1 cellular context compared by ENCODE assay signal in the genomic region with DNA sequence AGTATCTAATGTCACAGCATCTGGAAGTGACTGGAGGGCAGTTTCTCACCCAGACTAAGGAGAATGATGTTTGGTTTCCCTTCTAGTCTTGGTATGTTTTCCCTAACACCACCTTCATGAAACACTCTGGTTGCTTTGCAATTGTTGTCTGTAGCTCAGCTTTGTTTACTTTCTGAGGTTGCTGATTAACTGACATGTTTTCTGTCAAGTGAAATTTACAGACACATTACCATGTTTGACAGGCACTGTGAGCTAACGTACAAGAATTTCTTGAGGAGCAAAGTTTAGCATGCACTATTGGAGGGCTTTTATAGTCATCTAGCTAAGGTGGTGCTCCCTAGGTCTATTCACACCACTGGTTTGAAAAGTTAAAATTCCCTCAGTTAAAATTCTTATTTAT.
TF ChIP-seq lines count a peak whose summit lies in the region.

No MANE protein-coding gene starts in this region.

TF ChIP-seq in HepG2, 621 proteins besides CTCF, POLR2A, EP300 and RAD21 (continued from another document and continues in another):
- no peak for TF ChIP-seq PHF5A (CRISPR knock-in tag; IDR thresholded peaks at IDR 0.05; ENCODE audit: low read depth, unreplicated experiment)
- TF ChIP-seq, protein P1, sequence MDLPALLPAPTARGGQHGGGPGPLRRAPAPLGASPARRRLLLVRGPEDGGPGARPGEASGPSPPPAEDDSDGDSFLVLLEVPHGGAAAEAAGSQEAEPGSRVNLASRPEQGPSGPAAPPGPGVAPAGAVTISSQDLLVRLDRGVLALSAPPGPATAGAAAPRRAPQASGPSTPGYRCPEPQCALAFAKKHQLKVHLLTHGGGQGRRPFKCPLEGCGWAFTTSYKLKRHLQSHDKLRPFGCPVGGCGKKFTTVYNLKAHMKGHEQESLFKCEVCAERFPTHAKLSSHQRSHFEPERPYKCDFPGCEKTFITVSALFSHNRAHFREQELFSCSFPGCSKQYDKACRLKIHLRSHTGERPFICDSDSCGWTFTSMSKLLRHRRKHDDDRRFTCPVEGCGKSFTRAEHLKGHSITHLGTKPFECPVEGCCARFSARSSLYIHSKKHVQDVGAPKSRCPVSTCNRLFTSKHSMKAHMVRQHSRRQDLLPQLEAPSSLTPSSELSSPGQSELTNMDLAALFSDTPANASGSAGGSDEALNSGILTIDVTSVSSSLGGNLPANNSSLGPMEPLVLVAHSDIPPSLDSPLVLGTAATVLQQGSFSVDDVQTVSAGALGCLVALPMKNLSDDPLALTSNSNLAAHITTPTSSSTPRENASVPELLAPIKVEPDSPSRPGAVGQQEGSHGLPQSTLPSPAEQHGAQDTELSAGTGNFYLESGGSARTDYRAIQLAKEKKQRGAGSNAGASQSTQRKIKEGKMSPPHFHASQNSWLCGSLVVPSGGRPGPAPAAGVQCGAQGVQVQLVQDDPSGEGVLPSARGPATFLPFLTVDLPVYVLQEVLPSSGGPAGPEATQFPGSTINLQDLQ (CRISPR knock-in tag; IDR thresholded peaks at IDR 0.05), result no peak
- TF ChIP-seq SYNCRIP (IDR thresholded peaks at IDR 0.05; ENCODE audit: insufficient read depth, low read depth, low read length), result no peak
- no peak for TF ChIP-seq ZNF83 (CRISPR knock-in tag; IDR thresholded peaks at IDR 0.05; ENCODE audit: borderline replicate concordance)
- no peak for TF ChIP-seq JUNB (CRISPR knock-in tag; IDR thresholded peaks at IDR 0.05; ENCODE audit: borderline replicate concordance)
- no peak for TF ChIP-seq ZNF124 (CRISPR knock-in tag; IDR thresholded peaks at IDR 0.05)
- TF ChIP-seq, protein P2, sequence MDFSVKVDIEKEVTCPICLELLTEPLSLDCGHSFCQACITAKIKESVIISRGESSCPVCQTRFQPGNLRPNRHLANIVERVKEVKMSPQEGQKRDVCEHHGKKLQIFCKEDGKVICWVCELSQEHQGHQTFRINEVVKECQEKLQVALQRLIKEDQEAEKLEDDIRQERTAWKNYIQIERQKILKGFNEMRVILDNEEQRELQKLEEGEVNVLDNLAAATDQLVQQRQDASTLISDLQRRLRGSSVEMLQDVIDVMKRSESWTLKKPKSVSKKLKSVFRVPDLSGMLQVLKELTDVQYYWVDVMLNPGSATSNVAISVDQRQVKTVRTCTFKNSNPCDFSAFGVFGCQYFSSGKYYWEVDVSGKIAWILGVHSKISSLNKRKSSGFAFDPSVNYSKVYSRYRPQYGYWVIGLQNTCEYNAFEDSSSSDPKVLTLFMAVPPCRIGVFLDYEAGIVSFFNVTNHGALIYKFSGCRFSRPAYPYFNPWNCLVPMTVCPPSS (IDR thresholded peaks at IDR 0.05), result no peak
- TF ChIP-seq, protein P3, sequence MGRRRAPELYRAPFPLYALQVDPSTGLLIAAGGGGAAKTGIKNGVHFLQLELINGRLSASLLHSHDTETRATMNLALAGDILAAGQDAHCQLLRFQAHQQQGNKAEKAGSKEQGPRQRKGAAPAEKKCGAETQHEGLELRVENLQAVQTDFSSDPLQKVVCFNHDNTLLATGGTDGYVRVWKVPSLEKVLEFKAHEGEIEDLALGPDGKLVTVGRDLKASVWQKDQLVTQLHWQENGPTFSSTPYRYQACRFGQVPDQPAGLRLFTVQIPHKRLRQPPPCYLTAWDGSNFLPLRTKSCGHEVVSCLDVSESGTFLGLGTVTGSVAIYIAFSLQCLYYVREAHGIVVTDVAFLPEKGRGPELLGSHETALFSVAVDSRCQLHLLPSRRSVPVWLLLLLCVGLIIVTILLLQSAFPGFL (CRISPR knock-in tag; IDR thresholded peaks at IDR 0.05), result no peak
- peak; percentile 70; the same call in 1 of the 2 replicates for TF ChIP-seq ERF (CRISPR knock-in tag; IDR thresholded peaks at IDR 0.05)
- TF ChIP-seq, protein P4, sequence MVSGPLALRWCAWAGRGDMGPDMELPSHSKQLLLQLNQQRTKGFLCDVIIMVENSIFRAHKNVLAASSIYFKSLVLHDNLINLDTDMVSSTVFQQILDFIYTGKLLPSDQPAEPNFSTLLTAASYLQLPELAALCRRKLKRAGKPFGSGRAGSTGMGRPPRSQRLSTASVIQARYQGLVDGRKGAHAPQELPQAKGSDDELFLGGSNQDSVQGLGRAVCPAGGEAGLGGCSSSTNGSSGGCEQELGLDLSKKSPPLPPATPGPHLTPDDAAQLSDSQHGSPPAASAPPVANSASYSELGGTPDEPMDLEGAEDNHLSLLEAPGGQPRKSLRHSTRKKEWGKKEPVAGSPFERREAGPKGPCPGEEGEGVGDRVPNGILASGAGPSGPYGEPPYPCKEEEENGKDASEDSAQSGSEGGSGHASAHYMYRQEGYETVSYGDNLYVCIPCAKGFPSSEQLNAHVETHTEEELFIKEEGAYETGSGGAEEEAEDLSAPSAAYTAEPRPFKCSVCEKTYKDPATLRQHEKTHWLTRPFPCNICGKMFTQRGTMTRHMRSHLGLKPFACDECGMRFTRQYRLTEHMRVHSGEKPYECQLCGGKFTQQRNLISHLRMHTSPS (CRISPR knock-in tag; IDR thresholded peaks at IDR 0.05; ENCODE audit: low read depth), result no peak
- TF ChIP-seq ZNF3 (CRISPR knock-in tag; IDR thresholded peaks at IDR 0.05), result no peak
- TF ChIP-seq ZNF557 (CRISPR knock-in tag; IDR thresholded peaks at IDR 0.05), result 0 out of 2 replicates have a peak, but pooled peaks have one; percentile 45
- no peak for TF ChIP-seq IKZF4 (CRISPR knock-in tag; IDR thresholded peaks at IDR 0.05; ENCODE audit: borderline replicate concordance, low read depth, not compliant biosample characterization)
- no peak for TF ChIP-seq SNRNP70 (IDR thresholded peaks at IDR 0.05; ENCODE audit: low read depth, low read length)
- TF ChIP-seq SP140L (CRISPR knock-in tag; IDR thresholded peaks at IDR 0.05; ENCODE audit: borderline replicate concordance), result no peak
- no peak for TF ChIP-seq ZFP62 (CRISPR knock-in tag; IDR thresholded peaks at IDR 0.05)
- TF ChIP-seq ATF1 (CRISPR knock-in tag; IDR thresholded peaks at IDR 0.05), result no peak
- TF ChIP-seq ZNF558 (CRISPR knock-in tag; IDR thresholded peaks at IDR 0.05; ENCODE audit: borderline replicate concordance), result no peak
- no peak for TF ChIP-seq ZNF44 (CRISPR knock-in tag; IDR thresholded peaks at IDR 0.05)
- TF ChIP-seq ZBTB7A (CRISPR knock-in tag; IDR thresholded peaks at IDR 0.05), result no peak
- TF ChIP-seq ZNF343 (CRISPR knock-in tag; IDR thresholded peaks at IDR 0.05), result no peak
- peak; percentile 38; the same call in 1 of the 2 replicates for TF ChIP-seq ZNF205 (CRISPR knock-in tag; IDR thresholded peaks at IDR 0.05)
- TF ChIP-seq ZNF138 (CRISPR knock-in tag; IDR thresholded peaks at IDR 0.05; ENCODE audit: low read depth), result no peak
- TF ChIP-seq CREB1 (IDR thresholded peaks at IDR 0.05), result no peak
- 0 out of 2 replicates have a peak, but pooled peaks have one; percentile 16 for TF ChIP-seq CREB1 (CRISPR knock-in tag; IDR thresholded peaks at IDR 0.05)
- TF ChIP-seq, protein P5, sequence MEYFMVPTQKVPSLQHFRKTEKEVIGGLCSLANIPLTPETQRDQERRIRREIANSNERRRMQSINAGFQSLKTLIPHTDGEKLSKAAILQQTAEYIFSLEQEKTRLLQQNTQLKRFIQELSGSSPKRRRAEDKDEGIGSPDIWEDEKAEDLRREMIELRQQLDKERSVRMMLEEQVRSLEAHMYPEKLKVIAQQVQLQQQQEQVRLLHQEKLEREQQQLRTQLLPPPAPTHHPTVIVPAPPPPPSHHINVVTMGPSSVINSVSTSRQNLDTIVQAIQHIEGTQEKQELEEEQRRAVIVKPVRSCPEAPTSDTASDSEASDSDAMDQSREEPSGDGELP (IDR thresholded peaks at IDR 0.05; ENCODE audit: borderline replicate concordance, low read depth), result peak; percentile 50; the same call in 1 of the 2 replicates
- no peak for TF ChIP-seq MAFF (IDR thresholded peaks at IDR 0.05; ENCODE audit: low read depth, low read length)
- TF ChIP-seq POGZ (CRISPR knock-in tag; IDR thresholded peaks at IDR 0.05), result peak; percentile 80
- TF ChIP-seq STAT5B (CRISPR knock-in tag; IDR thresholded peaks at IDR 0.05), result no peak
- TF ChIP-seq ZSCAN12 (CRISPR knock-in tag; IDR thresholded peaks at IDR 0.05), result no peak
- no peak for TF ChIP-seq ZNF121 (CRISPR knock-in tag; IDR thresholded peaks at IDR 0.05)
- no peak for TF ChIP-seq BORCS8-MEF2B (CRISPR knock-in tag; IDR thresholded peaks at IDR 0.05)
- TF ChIP-seq, protein P6, sequence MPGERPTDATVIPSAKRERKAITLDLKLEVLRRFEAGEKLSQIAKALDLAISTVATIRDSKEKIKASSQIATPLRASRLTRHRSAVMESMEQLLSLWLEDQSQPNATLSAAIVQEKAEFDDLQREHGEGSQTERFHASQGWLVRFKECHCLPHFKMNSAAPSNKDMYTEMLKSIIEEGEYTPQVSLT (CRISPR knock-in tag; IDR thresholded peaks at IDR 0.05; ENCODE audit: borderline replicate concordance, low read depth), result no peak
- no peak for TF ChIP-seq ZNF773 (CRISPR knock-in tag; IDR thresholded peaks at IDR 0.05; ENCODE audit: borderline replicate concordance)
- no peak for TF ChIP-seq CAMTA2 (CRISPR knock-in tag; IDR thresholded peaks at IDR 0.05; ENCODE audit: borderline replicate concordance)
- peak; percentile 72 for TF ChIP-seq RARA (CRISPR knock-in tag; IDR thresholded peaks at IDR 0.05)
- TF ChIP-seq TCF7L2 (IDR thresholded peaks at IDR 0.05; ENCODE audit: low read depth, low read length), result no peak
- TF ChIP-seq, protein P7, sequence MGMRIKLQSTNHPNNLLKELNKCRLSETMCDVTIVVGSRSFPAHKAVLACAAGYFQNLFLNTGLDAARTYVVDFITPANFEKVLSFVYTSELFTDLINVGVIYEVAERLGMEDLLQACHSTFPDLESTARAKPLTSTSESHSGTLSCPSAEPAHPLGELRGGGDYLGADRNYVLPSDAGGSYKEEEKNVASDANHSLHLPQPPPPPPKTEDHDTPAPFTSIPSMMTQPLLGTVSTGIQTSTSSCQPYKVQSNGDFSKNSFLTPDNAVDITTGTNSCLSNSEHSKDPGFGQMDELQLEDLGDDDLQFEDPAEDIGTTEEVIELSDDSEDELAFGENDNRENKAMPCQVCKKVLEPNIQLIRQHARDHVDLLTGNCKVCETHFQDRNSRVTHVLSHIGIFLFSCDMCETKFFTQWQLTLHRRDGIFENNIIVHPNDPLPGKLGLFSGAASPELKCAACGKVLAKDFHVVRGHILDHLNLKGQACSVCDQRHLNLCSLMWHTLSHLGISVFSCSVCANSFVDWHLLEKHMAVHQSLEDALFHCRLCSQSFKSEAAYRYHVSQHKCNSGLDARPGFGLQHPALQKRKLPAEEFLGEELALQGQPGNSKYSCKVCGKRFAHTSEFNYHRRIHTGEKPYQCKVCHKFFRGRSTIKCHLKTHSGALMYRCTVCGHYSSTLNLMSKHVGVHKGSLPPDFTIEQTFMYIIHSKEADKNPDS (CRISPR knock-in tag; IDR thresholded peaks at IDR 0.05), result no peak
- TF ChIP-seq ZNF577 (CRISPR knock-in tag; IDR thresholded peaks at IDR 0.05; ENCODE audit: borderline replicate concordance, low read depth), result no peak
- TF ChIP-seq ZFP36L1 (CRISPR knock-in tag; IDR thresholded peaks at IDR 0.05), result no peak
- TF ChIP-seq ONECUT2 (CRISPR knock-in tag; IDR thresholded peaks at IDR 0.05), result no peak
- no peak for TF ChIP-seq MED13 (CRISPR knock-in tag; IDR thresholded peaks at IDR 0.05)
- TF ChIP-seq CCDC6 (CRISPR knock-in tag; IDR thresholded peaks at IDR 0.05), result no peak
- no peak for TF ChIP-seq SP1 (IDR thresholded peaks at IDR 0.05)
- TF ChIP-seq SP1 (CRISPR knock-in tag; IDR thresholded peaks at IDR 0.05), result no peak
- no peak for TF ChIP-seq ZNF496 (CRISPR knock-in tag; IDR thresholded peaks at IDR 0.05; ENCODE audit: insufficient replicate concordance)
- no peak; the same call in 1 of the 2 replicates for TF ChIP-seq ZNF749 (CRISPR knock-in tag; IDR thresholded peaks at IDR 0.05; ENCODE audit: borderline replicate concordance)
- no peak for TF ChIP-seq CCAR2 (optimal IDR thresholded peaks at IDR 0.05; ENCODE audit: low read depth, low read length)
- TF ChIP-seq ZMYM4 (CRISPR knock-in tag; IDR thresholded peaks at IDR 0.05), result peak; percentile 68
- no peak for TF ChIP-seq HES4 (CRISPR knock-in tag; IDR thresholded peaks at IDR 0.05; ENCODE audit: borderline replicate concordance)
- TF ChIP-seq ZNF549 (CRISPR knock-in tag; IDR thresholded peaks at IDR 0.05), result no peak
- TF ChIP-seq ZNF598 (CRISPR knock-in tag; IDR thresholded peaks at IDR 0.05; ENCODE audit: borderline replicate concordance), result no peak
- TF ChIP-seq ZSCAN20 (CRISPR knock-in tag; IDR thresholded peaks at IDR 0.05; ENCODE audit: borderline replicate concordance), result no peak
- TF ChIP-seq FOXA1 (IDR thresholded peaks at IDR 0.05), result 0 out of 2 replicates have a peak, but pooled peaks have one; percentile 26
- TF ChIP-seq FOXA1 (CRISPR knock-in tag; IDR thresholded peaks at IDR 0.05), result peak; percentile 83
- no peak for TF ChIP-seq ZNF883 (CRISPR knock-in tag; IDR thresholded peaks at IDR 0.05; ENCODE audit: not compliant biosample characterization)
- TF ChIP-seq ZNF644 (CRISPR knock-in tag; IDR thresholded peaks at IDR 0.05; ENCODE audit: low read depth), result 0 out of 2 replicates have a peak, but pooled peaks have one; percentile 38
- TF ChIP-seq, protein P8, sequence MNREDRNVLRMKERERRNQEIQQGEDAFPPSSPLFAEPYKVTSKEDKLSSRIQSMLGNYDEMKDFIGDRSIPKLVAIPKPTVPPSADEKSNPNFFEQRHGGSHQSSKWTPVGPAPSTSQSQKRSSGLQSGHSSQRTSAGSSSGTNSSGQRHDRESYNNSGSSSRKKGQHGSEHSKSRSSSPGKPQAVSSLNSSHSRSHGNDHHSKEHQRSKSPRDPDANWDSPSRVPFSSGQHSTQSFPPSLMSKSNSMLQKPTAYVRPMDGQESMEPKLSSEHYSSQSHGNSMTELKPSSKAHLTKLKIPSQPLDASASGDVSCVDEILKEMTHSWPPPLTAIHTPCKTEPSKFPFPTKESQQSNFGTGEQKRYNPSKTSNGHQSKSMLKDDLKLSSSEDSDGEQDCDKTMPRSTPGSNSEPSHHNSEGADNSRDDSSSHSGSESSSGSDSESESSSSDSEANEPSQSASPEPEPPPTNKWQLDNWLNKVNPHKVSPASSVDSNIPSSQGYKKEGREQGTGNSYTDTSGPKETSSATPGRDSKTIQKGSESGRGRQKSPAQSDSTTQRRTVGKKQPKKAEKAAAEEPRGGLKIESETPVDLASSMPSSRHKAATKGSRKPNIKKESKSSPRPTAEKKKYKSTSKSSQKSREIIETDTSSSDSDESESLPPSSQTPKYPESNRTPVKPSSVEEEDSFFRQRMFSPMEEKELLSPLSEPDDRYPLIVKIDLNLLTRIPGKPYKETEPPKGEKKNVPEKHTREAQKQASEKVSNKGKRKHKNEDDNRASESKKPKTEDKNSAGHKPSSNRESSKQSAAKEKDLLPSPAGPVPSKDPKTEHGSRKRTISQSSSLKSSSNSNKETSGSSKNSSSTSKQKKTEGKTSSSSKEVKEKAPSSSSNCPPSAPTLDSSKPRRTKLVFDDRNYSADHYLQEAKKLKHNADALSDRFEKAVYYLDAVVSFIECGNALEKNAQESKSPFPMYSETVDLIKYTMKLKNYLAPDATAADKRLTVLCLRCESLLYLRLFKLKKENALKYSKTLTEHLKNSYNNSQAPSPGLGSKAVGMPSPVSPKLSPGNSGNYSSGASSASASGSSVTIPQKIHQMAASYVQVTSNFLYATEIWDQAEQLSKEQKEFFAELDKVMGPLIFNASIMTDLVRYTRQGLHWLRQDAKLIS (CRISPR knock-in tag; IDR thresholded peaks at IDR 0.05), result no peak
- no peak for TF ChIP-seq ZNF460 (CRISPR knock-in tag; IDR thresholded peaks at IDR 0.05; ENCODE audit: borderline replicate concordance)
- TF ChIP-seq SALL1 (CRISPR knock-in tag; IDR thresholded peaks at IDR 0.05), result peak; percentile 51; the same call in 1 of the 2 replicates
- TF ChIP-seq ZBTB21 (CRISPR knock-in tag; IDR thresholded peaks at IDR 0.05), result no peak
- TF ChIP-seq KDM5B (CRISPR knock-in tag; IDR thresholded peaks at IDR 0.05; ENCODE audit: borderline replicate concordance), result no peak
